Comparison of ENCODE assay signal across 23 cellular contexts in genomic region chr18:35835366-35835765, GRCh38.
"Had no signal": no experiment of that assay in that cellular context is flagged by ENCODE, and none has a peak within 500 bp of the region (broad histone marks: within the 10 kb centered on the region; RNA-seq: fewer than 3 reads in every experiment).

No MANE protein-coding gene starts in this region.

- H3K4me2 ChIP-seq: smooth muscle cell had no signal

- H3K9me3 Mint-ChIP-seq: central memory CD8-positive, alpha-beta T cell had no signal

- H3K4me3 ChIP-seq: esophagus squamous epithelium, left ventricle myocardium inferior, mucosa of descending colon, right atrium auricular region, smooth muscle cell, suprapubic skin, tibial artery had no signal

- H3K4me1 Mint-ChIP-seq: central memory CD8-positive, alpha-beta T cell had no signal

- DNase-seq: activated CD4-positive, alpha-beta T cell treated with anti-CD3 and anti-CD28 coated beads for 1 hour; activated CD4-positive, alpha-beta T cell treated with anti-CD3 and anti-CD28 coated beads, Interleukin-2, amount 50 U/mL, for 1 hour; activated CD8-positive, alpha-beta T cell treated with anti-CD3 and anti-CD28 coated beads for 36 hours; activated naive CD4-positive, alpha-beta T cell; activated T-cell treated with anti-CD3 and anti-CD28 coated beads, Interleukin-2, amount 50 U/mL, for 48 hours; dermis blood vessel endothelial cell; effector CD4-positive, alpha-beta T cell; esophagus squamous epithelium; islet precursor cell; left ventricle myocardium inferior; mucosa of descending colon; stimulated activated CD4-positive, alpha-beta T cell treated with anti-CD3 and anti-CD28 coated beads, Interleukin-2, amount 100 ng/mL, for 24 hours; stimulated activated naive CD4-positive, alpha-beta T cell; T-helper 9 cell; tibial artery had no signal

- H3K4me3 Mint-ChIP-seq: activated CD8-positive, alpha-beta T cell treated with anti-CD3 and anti-CD28 coated beads for 36 hours; central memory CD8-positive, alpha-beta T cell; natural killer cell treated with Interleukin-12 subunit alpha and Interleukin-12 subunit beta and Interleukin-15 and Interleukin-18, amount 100 ng/mL, for 72 hours had no signal

- ATAC-seq: activated CD8-positive, alpha-beta T cell treated with anti-CD3 and anti-CD28 coated beads for 36 hours; mucosa of descending colon; natural killer cell treated with Interleukin-12 subunit alpha and Interleukin-12 subunit beta and Interleukin-15 and Interleukin-18, amount 100 ng/mL, for 72 hours had no signal

- H3K36me3 ChIP-seq: esophagus squamous epithelium, left ventricle myocardium inferior, right atrium auricular region, suprapubic skin, tibial artery had no signal

- H3K27ac Mint-ChIP-seq: activated CD8-positive, alpha-beta T cell treated with anti-CD3 and anti-CD28 coated beads for 36 hours; activated naive CD4-positive, alpha-beta T cell treated with anti-CD3 and anti-CD28 coated beads, Interleukin-2, amount 50 U/mL, for 72 hours; activated T-helper 2 cell treated with anti-CD3 and anti-CD28 coated beads, Interferon-gamma antibody, Interleukin-2, Interleukin-4, amounts not matched to agents 10 μg/mL and 5 μg/mL and 100 μg/mL, durations not matched to agents 14 hours and 24 hours and 36 hours; natural killer cell treated with Interleukin-12 subunit alpha and Interleukin-12 subunit beta and Interleukin-15 and Interleukin-18, amount 100 ng/mL, for 72 hours had no signal

- H3K4me1 ChIP-seq: esophagus squamous epithelium, left ventricle myocardium inferior, tibial artery had no signal

- H3K9me3 ChIP-seq: suprapubic skin had no signal

- H3K27ac ChIP-seq: epithelial cell of prostate, esophagus squamous epithelium, left ventricle myocardium inferior, right atrium auricular region, suprapubic skin, tibial artery had no signal

- H3K27me3 ChIP-seq: esophagus squamous epithelium, right atrium auricular region, suprapubic skin, tibial artery had no signal
